13 cellular contexts compared by ENCODE assay signal in genomic region chr5:172402531-172403190, GRCh38. TPM values are rescaled to one million over a fixed set of nuclear protein-coding genes. Genes with fewer than 3 reads are reported as not detected.
A peak's percentile ranks its signal among the peaks of the same experiment; 100 is the strongest.
DNase-seq lines count a peak whose midpoint lies in the region; ATAC-seq and TF ChIP-seq lines count a peak whose summit lies in the region.
"Had no signal": no experiment of that assay in that cellular context is flagged by ENCODE, and none has a peak within 500 bp of the region (broad histone marks: within the 10 kb centered on the region; RNA-seq: fewer than 3 reads in every experiment).

No MANE protein-coding gene starts in this region.

- H3K9me3 ChIP-seq in IMR-90 (ENCODE audit: control insufficient read depth, insufficient read depth, low read length) (no peaks in the 10 kb centered on the region), mucosa of rectum (ENCODE audit: control insufficient read depth in 2 of 2, low read length in 2 of 2) (no peaks in the 10 kb centered on the region)

- H2AFZ ChIP-seq in IMR-90 (replicated peaks; ENCODE audit: low read length, poor library complexity): peak overlapping the region; percentile 1

- peaks cover 8% of the 10 kb centered on the region; the same call in 1 of the 2 replicates for H4K20me1 ChIP-seq in IMR-90 (ENCODE audit: insufficient read depth, low read length)
- H4K20me1 ChIP-seq: BLaER1 had no signal

- H3K36me3 ChIP-seq in IMR-90 (ENCODE audit: control insufficient read depth, insufficient read depth, low read length) (peaks cover 27% of the 10 kb centered on the region), mucosa of rectum (ENCODE audit: control insufficient read depth in 2 of 2, insufficient read depth in 2 of 2, low read length in 2 of 2) (peaks cover 0 to 3% of the 10 kb centered on the region in 2 donors)

- ATAC-seq in IMR-90 (ENCODE audit: low read depth) (peak; percentile 24), HG03097 (IDR thresholded peaks at IDR 0.05; ENCODE audit: low FRiP score, unreplicated experiment) (no peak), HG02852 (IDR thresholded peaks at IDR 0.05; ENCODE audit: unreplicated experiment) (no peak), HG03045 (IDR thresholded peaks at IDR 0.05; ENCODE audit: unreplicated experiment) (no peak)

- H3K27ac ChIP-seq in IMR-90 (ENCODE audit: insufficient read depth, low read length): peak overlapping the region; percentile 69; the same call in 1 of the 2 replicates
- H3K27ac ChIP-seq in coronary artery: peak overlapping the region; percentile 70 to 84
- peak overlapping the region; percentile 71 to 81 for H3K27ac ChIP-seq in mucosa of rectum (ENCODE audit: low read depth in 2 of 2, low read length in 2 of 2)
- H3K27ac ChIP-seq in substantia nigra (ENCODE audit: low read depth, low read length, poor library complexity, severe bottlenecking): peak overlapping the region; percentile 85
- H3K27ac ChIP-seq: BLaER1, epithelial cell of prostate had no signal

- 0 out of 2 replicates have a peak overlapping the region, but pooled peaks have one; percentile 24 for H3K23ac ChIP-seq in IMR-90 (ENCODE audit: low read depth, low read length)

- dilution Hi-C loops in IMR-90 (cut with HindIII; ENCODE audit: low sequenced_read_pairs, unreplicated experiment): no loop called here

- H4K91ac ChIP-seq in IMR-90 (ENCODE audit: insufficient read depth, low read depth, low read length): peak overlapping the region; percentile 11; the same call in 1 of the 2 replicates

- H3K4me2 ChIP-seq in IMR-90 (ENCODE audit: low read depth, low read length): no peak overlapping the region; the same call in 1 of the 2 replicates
- H3K4me2 ChIP-seq: BLaER1 had no signal

- H2AK5ac ChIP-seq in IMR-90 (ENCODE audit: low read depth, low read length): no peak overlapping the region

- peak overlapping the region; percentile 74 for H2AK9ac ChIP-seq in IMR-90 (replicated peaks; ENCODE audit: low read depth, low read length, poor library complexity)

- BruUV-seq in IMR-90 (replicated peaks; lab: Mats Ljungman, UMichigan): no TSS peak

- peak overlapping the region; percentile 37; the same call in 1 of the 2 replicates for H3K4ac ChIP-seq in IMR-90 (ENCODE audit: low read depth, low read length)

- no peak overlapping the region for H3K4me3 ChIP-seq in IMR-90 (ENCODE audit: insufficient read depth, low read depth, low read length)
- H3K4me3 ChIP-seq in coronary artery: peak overlapping the region; percentile 49
- H3K4me3 ChIP-seq in mucosa of rectum (ENCODE audit: low read length in 2 of 2): no peak overlapping the region
- H3K4me3 ChIP-seq: BLaER1, SK-N-MC had no signal

- intact Hi-C loops in IMR-90 (cut with micrococcal nuclease): no loop called here

- H3K56ac ChIP-seq in IMR-90 (ENCODE audit: extremely low read depth, insufficient read depth, low read length): no peak overlapping the region

- peak overlapping the region; percentile 58 to 61; a peak in 1 of 4 replicates for H4K8ac ChIP-seq in IMR-90 (ENCODE audit: low read depth in 2 of 2, low read length in 2 of 2)

- DNase-seq in IMR-90: no peak
- no peak for DNase-seq in coronary artery (ENCODE audit: low spot score)
- DNase-seq in substantia nigra (lab: John Stamatoyannopoulos, UW): peak in 12 of 49 donors; percentile 58 to 85 (median 71)
- no peak for DNase-seq in NCI-H82 (lab: John Stamatoyannopoulos, UW)
- DNase-seq: activated CD8-positive, alpha-beta memory T cell treated with anti-CD3 and anti-CD28 coated beads for 24 hours; activated naive CD4-positive, alpha-beta T cell treated with Interleukin-2 at 50 U/mL for 16 hours had no signal

- POLR2A ChIA-PET in IMR-90 (lab: Charles Lee; ENCODE audit: unreplicated experiment): interaction anchor here (0.6 kb wide), 1 partner anchor 14 kb away, joined by 3 read pairs; no protein-coding TSS in a partner anchor

- peaks cover 16% of the 10 kb centered on the region for H3K4me1 ChIP-seq in IMR-90 (ENCODE audit: control insufficient read depth, insufficient read depth, low read length)
- H3K4me1 ChIP-seq in mucosa of rectum (ENCODE audit: control insufficient read depth in 2 of 2, insufficient read depth in 2 of 2, low read length in 2 of 2): peaks cover 0 to 10% of the 10 kb centered on the region in 2 donors
- H3K4me1 ChIP-seq: BLaER1 had no signal

- no peak overlapping the region for H2BK20ac ChIP-seq in IMR-90 (ENCODE audit: low read depth, low read length)

- TF ChIP-seq CTCF in IMR-90 (conservative IDR thresholded peaks at IDR 0.05; ENCODE audit: low read depth, low read length) (no peak), coronary artery (IDR thresholded peaks at IDR 0.05) (no peak)

- peak overlapping the region; percentile 66; the same call in 1 of the 2 replicates for H3K18ac ChIP-seq in IMR-90 (ENCODE audit: low read depth, low read length)

- peaks cover 6 to 27% of the 10 kb centered on the region in 2 experiments; a peak in 3 of 4 replicates for H3K79me1 ChIP-seq in IMR-90 (ENCODE audit: low read depth in 1 of 2, low read length in 2 of 2)

- TF ChIP-seq RAD21 in IMR-90 (IDR thresholded peaks at IDR 0.05; ENCODE audit: low read length): no peak

- no peak for TF ChIP-seq POLR2A in IMR-90 (IDR thresholded peaks at IDR 0.05; ENCODE audit: low read depth, low read length)

- WGBS in IMR-90 (ENCODE audit: extremely low coverage in 2 of 2, insufficient read length in 1 of 2), 2 experiments: no CpG with 5 or more reads among the region's 13 CpGs

- H3K27me3 ChIP-seq in IMR-90 (ENCODE audit: control insufficient read depth, insufficient read depth, low read length): no peaks in the 10 kb centered on the region
- no peaks in the 10 kb centered on the region for H3K27me3 ChIP-seq in mucosa of rectum (ENCODE audit: control insufficient read depth in 2 of 2, insufficient read depth in 2 of 2, low read length in 2 of 2)
- H3K27me3 ChIP-seq: BLaER1 had no signal

- in situ Hi-C loops in IMR-90 (cut with MboI; ENCODE audit: low sequenced_read_pairs): no loop called here

- no peak overlapping the region for H2BK15ac ChIP-seq in IMR-90 (ENCODE audit: low read depth, low read length)

- peaks cover 7% of the 10 kb centered on the region; the same call in 1 of the 2 replicates for H3K9me1 ChIP-seq in IMR-90 (ENCODE audit: insufficient read depth, low read length)

- H2BK5ac ChIP-seq in IMR-90 (ENCODE audit: low read depth, low read length, poor library complexity, severe bottlenecking): no peak overlapping the region

- CTCF ChIA-PET in IMR-90 (lab: Yijun Ruan, JAX): interaction anchor here (1.0 kb wide), 1 partner anchor 16 kb away, joined by 3 read pairs; no protein-coding TSS in a partner anchor

- H3K14ac ChIP-seq in IMR-90 (replicated peaks; ENCODE audit: low read depth, low read length): 0 out of 2 replicates have a peak overlapping the region, but pooled peaks have one; percentile 65

- peak overlapping the region; percentile 75; the same call in 1 of the 2 replicates for H4K5ac ChIP-seq in IMR-90 (ENCODE audit: low read depth, low read length)

- no peak overlapping the region; the same call in 1 of the 2 replicates for H2BK120ac ChIP-seq in IMR-90 (ENCODE audit: low read depth, low read length)

- H3K9ac ChIP-seq in IMR-90 (ENCODE audit: low read depth, low read length): peak overlapping the region; percentile 21; the same call in 1 of the 2 replicates
- H3K9ac ChIP-seq in mucosa of rectum (ENCODE audit: low read depth in 1 of 2, low read length in 2 of 2): no peak overlapping the region
- H3K9ac ChIP-seq: BLaER1 had no signal

TF ChIP-seq in IMR-90, 13 proteins besides CTCF, POLR2A, EP300 and RAD21:
- TF ChIP-seq MXI1 (IDR thresholded peaks at IDR 0.05; ENCODE audit: borderline replicate concordance, low read depth, low read length) (no peak), CEBPB (IDR thresholded peaks at IDR 0.05; ENCODE audit: low read depth, low read length) (no peak), NFE2L2 (IDR thresholded peaks at IDR 0.05; ENCODE audit: low read depth, low read length) (no peak), RFX5 (IDR thresholded peaks at IDR 0.05; ENCODE audit: low read depth, low read length) (no peak), SMC3 (IDR thresholded peaks at IDR 0.05; ENCODE audit: low read depth, low read length) (no peak), FOS (IDR thresholded peaks at IDR 0.05; ENCODE audit: low read depth, low read length) (no peak), USF2 (IDR thresholded peaks at IDR 0.05; ENCODE audit: low read depth, low read length) (no peak), CHD1 (IDR thresholded peaks at IDR 0.05; ENCODE audit: low read depth, low read length) (no peak), RCOR1 (IDR thresholded peaks at IDR 0.05; ENCODE audit: insufficient replicate concordance, low read length) (no peak)

RNA-seq across cellular contexts. Expression of gene SH3PXD2B, which starts 51.7 kb away (rescaled TPM):
- 7.8 and 8.2 TPM in 2 replicates for total RNA-seq in IMR-90 (2012; rRNA removed)
- polyA plus RNA-seq in IMR-90 (2012; rRNA removed): 14.4 and 15.0 TPM in 2 replicates
- 6.6 and 11.4 TPM in 2 replicates for polyA plus RNA-seq in IMR-90 (2012; cell fraction: cytosol; rRNA removed)
- polyA plus RNA-seq in IMR-90 (2012; cell fraction: nucleus; rRNA removed; ENCODE audit: low replicate concordance): 16.7 and 24.7 TPM in 2 replicates
